ENCODE assay signal across 1 cellular context in genomic region chr16:31181102-31181830, GRCh38.
TF ChIP-seq lines count a peak whose summit lies in the region.

No MANE protein-coding gene starts in this region.

TF ChIP-seq in GM23338, 12 proteins besides CTCF, POLR2A, EP300 and RAD21 (continued from another document):
- TF ChIP-seq ETS1 (IDR thresholded peaks at IDR 0.05) (no peak), ZNF331 (CRISPR knock-in tag; IDR thresholded peaks at IDR 0.05; ENCODE audit: low read depth) (no peak), NANOG (IDR thresholded peaks at IDR 0.05; ENCODE audit: borderline replicate concordance) (no peak), JUNB (IDR thresholded peaks at IDR 0.05; ENCODE audit: unreplicated experiment) (no peak), REST (IDR thresholded peaks at IDR 0.05; ENCODE audit: unreplicated experiment) (no peak), EZH2phosphoT487 (IDR thresholded peaks at IDR 0.05; ENCODE audit: unreplicated experiment) (no peak), POLR2AphosphoS5 (IDR thresholded peaks at IDR 0.05; ENCODE audit: low read depth) (no peak), CREB1 (CRISPR knock-in tag; IDR thresholded peaks at IDR 0.05; ENCODE audit: low read depth) (no peak)
